ENCODE assay signal across 1 cellular context in genomic region chr4:140529434-140529833, GRCh38.
TF ChIP-seq lines count a peak whose summit lies in the region.

No MANE protein-coding gene starts in this region.

TF ChIP-seq in HepG2, 621 proteins besides CTCF, POLR2A, EP300 and RAD21 (continues in another document):
- TF ChIP-seq ELF3 (CRISPR knock-in tag; IDR thresholded peaks at IDR 0.05) (peak; percentile 97), ZNF614 (CRISPR knock-in tag; IDR thresholded peaks at IDR 0.05; ENCODE audit: borderline replicate concordance) (peak; percentile 58; the same call in 1 of the 2 replicates), GABPA (IDR thresholded peaks at IDR 0.05; ENCODE audit: low read depth, low read length) (no peak), GABPA (CRISPR knock-in tag; IDR thresholded peaks at IDR 0.05; ENCODE audit: low read depth) (peak; percentile 56; the same call in 1 of the 2 replicates), CEBPG (CRISPR knock-in tag; IDR thresholded peaks at IDR 0.05) (0 out of 2 replicates have a peak, but pooled peaks have one; percentile 9), POGZ (CRISPR knock-in tag; IDR thresholded peaks at IDR 0.05) (peak; percentile 44), KLF16 (CRISPR knock-in tag; IDR thresholded peaks at IDR 0.05) (0 out of 4 replicates have a peak, but pooled peaks of 1 of the 2 experiments have one; percentile 20), ZC3H4 (CRISPR knock-in tag; IDR thresholded peaks at IDR 0.05; ENCODE audit: borderline replicate concordance) (no peak), ZNF883 (CRISPR knock-in tag; IDR thresholded peaks at IDR 0.05; ENCODE audit: not compliant biosample characterization) (no peak), SOX13 (IDR thresholded peaks at IDR 0.05) (no peak), SOX13 (CRISPR knock-in tag; conservative IDR thresholded peaks at IDR 0.05 in 1 of 2, IDR thresholded peaks at IDR 0.05 in 1 of 2) (0 out of 4 replicates have a peak, but pooled peaks of 1 of the 2 experiments have one; percentile 39), ZSCAN22 (CRISPR knock-in tag; IDR thresholded peaks at IDR 0.05) (no peak), KLF6 (CRISPR knock-in tag; IDR thresholded peaks at IDR 0.05) (0 out of 2 replicates have a peak, but pooled peaks have one; percentile 27), THRA (CRISPR knock-in tag; IDR thresholded peaks at IDR 0.05; ENCODE audit: borderline replicate concordance) (peak; percentile 41; the same call in 1 of the 2 replicates), WIZ (CRISPR knock-in tag; IDR thresholded peaks at IDR 0.05) (no peak), ARID5B (CRISPR knock-in tag; IDR thresholded peaks at IDR 0.05) (peak; percentile 72), BCL6 (CRISPR knock-in tag; IDR thresholded peaks at IDR 0.05) (peak; percentile 81), GATAD1 (CRISPR knock-in tag; IDR thresholded peaks at IDR 0.05) (0 out of 2 replicates have a peak, but pooled peaks have one; percentile 15), ZNF160 (CRISPR knock-in tag; IDR thresholded peaks at IDR 0.05) (no peak), FOXA3 (CRISPR knock-in tag; IDR thresholded peaks at IDR 0.05) (peak; percentile 29; the same call in 1 of the 2 replicates), RARG (CRISPR knock-in tag; IDR thresholded peaks at IDR 0.05; ENCODE audit: low read depth) (no peak), ZNF446 (CRISPR knock-in tag; IDR thresholded peaks at IDR 0.05) (no peak), BRD4 (CRISPR knock-in tag; IDR thresholded peaks at IDR 0.05) (no peak), PPARG (CRISPR knock-in tag; conservative IDR thresholded peaks at IDR 0.05) (peak; percentile 40; the same call in 1 of the 2 replicates), HDAC2 (CRISPR knock-in tag; IDR thresholded peaks at IDR 0.05) (0 out of 2 replicates have a peak, but pooled peaks have one; percentile 23), RXRB (CRISPR knock-in tag; IDR thresholded peaks at IDR 0.05; ENCODE audit: borderline replicate concordance) (peak; percentile 44; the same call in 1 of the 2 replicates), GFI1 (CRISPR knock-in tag; IDR thresholded peaks at IDR 0.05; ENCODE audit: borderline replicate concordance) (peak; percentile 42; the same call in 1 of the 2 replicates), ZNF282 (IDR thresholded peaks at IDR 0.05; ENCODE audit: partially characterized antibody) (no peak), HOMEZ (CRISPR knock-in tag; IDR thresholded peaks at IDR 0.05; ENCODE audit: low read depth) (peak; percentile 92), AHDC1 (CRISPR knock-in tag; IDR thresholded peaks at IDR 0.05; ENCODE audit: borderline replicate concordance) (peak; percentile 37; the same call in 1 of the 2 replicates), FOXJ3 (CRISPR knock-in tag; IDR thresholded peaks at IDR 0.05; ENCODE audit: borderline replicate concordance) (peak; percentile 20; the same call in 1 of the 2 replicates), ATF2 (CRISPR knock-in tag; IDR thresholded peaks at IDR 0.05) (peak; percentile 32; the same call in 1 of the 2 replicates), DRAP1 (CRISPR knock-in tag; IDR thresholded peaks at IDR 0.05) (0 out of 2 replicates have a peak, but pooled peaks have one; percentile 14), IRF2 (CRISPR knock-in tag; IDR thresholded peaks at IDR 0.05) (peak; percentile 22; the same call in 1 of the 2 replicates), ZSCAN25 (CRISPR knock-in tag; IDR thresholded peaks at IDR 0.05) (no peak), TARDBP (CRISPR knock-in tag; IDR thresholded peaks at IDR 0.05) (0 out of 2 replicates have a peak, but pooled peaks have one; percentile 35), NR2F6 (IDR thresholded peaks at IDR 0.05) (no peak), NR2F6 (CRISPR knock-in tag; IDR thresholded peaks at IDR 0.05) (peak; percentile 45; the same call in 1 of the 2 replicates), ZNF644 (CRISPR knock-in tag; IDR thresholded peaks at IDR 0.05; ENCODE audit: low read depth) (peak; percentile 92), SALL2 (CRISPR knock-in tag; IDR thresholded peaks at IDR 0.05) (no peak), SP5 (CRISPR knock-in tag; IDR thresholded peaks at IDR 0.05; ENCODE audit: borderline replicate concordance, low read depth) (no peak), HMGXB3 (CRISPR knock-in tag; IDR thresholded peaks at IDR 0.05; ENCODE audit: borderline replicate concordance) (peak; percentile 57; the same call in 1 of the 2 replicates), ZKSCAN8 (CRISPR knock-in tag; IDR thresholded peaks at IDR 0.05; ENCODE audit: borderline replicate concordance) (peak; percentile 40; the same call in 1 of the 2 replicates)
